2 cellular contexts compared by ENCODE assay signal in genomic region chr13:48579167-48579918, GRCh38.
TF ChIP-seq lines count a peak whose summit lies in the region.

No MANE protein-coding gene starts in this region.

TF ChIP-seq in IMR-90, 13 proteins besides CTCF, POLR2A, EP300 and RAD21 (continued from another document):
- no peak for TF ChIP-seq ELK1 (IDR thresholded peaks at IDR 0.05; ENCODE audit: borderline replicate concordance, low read depth, low read length)

TF ChIP-seq in HEK293T, 16 proteins besides CTCF, POLR2A, EP300 and RAD21 (continued from another document):
- TF ChIP-seq TARDBP (IDR thresholded peaks at IDR 0.05) (no peak), BHLHE40 (IDR thresholded peaks at IDR 0.05; ENCODE audit: borderline replicate concordance) (no peak), SP1 (IDR thresholded peaks at IDR 0.05) (no peak), NFRKB (IDR thresholded peaks at IDR 0.05) (no peak), ZNF384 (IDR thresholded peaks at IDR 0.05) (no peak), CTBP1 (IDR thresholded peaks at IDR 0.05; ENCODE audit: borderline replicate concordance) (no peak), ARNT (IDR thresholded peaks at IDR 0.05) (no peak)
